ENCODE assay signal across 1 cellular context in the genomic region with DNA sequence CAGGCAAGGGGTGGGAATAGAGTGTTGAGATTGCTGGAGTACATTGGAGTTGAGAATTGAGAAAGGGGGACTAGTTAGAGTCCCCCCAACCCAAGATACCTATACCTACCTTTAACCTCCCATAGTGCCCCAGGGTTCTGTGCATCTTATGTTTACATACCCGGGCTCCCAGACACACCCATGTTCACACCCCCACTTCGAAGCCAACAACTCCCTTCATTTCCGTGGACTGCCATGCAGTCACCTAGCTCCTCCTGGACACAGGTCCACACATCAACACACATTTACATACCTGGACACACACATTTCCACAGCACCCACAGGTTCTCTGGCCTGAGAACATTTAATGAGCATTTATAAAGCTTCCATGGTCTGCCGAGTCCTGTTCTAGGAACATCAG.
TF ChIP-seq lines count a peak whose summit lies in the region.

No MANE protein-coding gene starts in this region.

TF ChIP-seq in HepG2, 621 proteins besides CTCF, POLR2A, EP300 and RAD21:
- TF ChIP-seq, protein P1, sequence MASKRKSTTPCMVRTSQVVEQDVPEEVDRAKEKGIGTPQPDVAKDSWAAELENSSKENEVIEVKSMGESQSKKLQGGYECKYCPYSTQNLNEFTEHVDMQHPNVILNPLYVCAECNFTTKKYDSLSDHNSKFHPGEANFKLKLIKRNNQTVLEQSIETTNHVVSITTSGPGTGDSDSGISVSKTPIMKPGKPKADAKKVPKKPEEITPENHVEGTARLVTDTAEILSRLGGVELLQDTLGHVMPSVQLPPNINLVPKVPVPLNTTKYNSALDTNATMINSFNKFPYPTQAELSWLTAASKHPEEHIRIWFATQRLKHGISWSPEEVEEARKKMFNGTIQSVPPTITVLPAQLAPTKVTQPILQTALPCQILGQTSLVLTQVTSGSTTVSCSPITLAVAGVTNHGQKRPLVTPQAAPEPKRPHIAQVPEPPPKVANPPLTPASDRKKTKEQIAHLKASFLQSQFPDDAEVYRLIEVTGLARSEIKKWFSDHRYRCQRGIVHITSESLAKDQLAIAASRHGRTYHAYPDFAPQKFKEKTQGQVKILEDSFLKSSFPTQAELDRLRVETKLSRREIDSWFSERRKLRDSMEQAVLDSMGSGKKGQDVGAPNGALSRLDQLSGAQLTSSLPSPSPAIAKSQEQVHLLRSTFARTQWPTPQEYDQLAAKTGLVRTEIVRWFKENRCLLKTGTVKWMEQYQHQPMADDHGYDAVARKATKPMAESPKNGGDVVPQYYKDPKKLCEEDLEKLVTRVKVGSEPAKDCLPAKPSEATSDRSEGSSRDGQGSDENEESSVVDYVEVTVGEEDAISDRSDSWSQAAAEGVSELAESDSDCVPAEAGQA (IDR thresholded peaks at IDR 0.05; ENCODE audit: low read depth) = no peak
- TF ChIP-seq, protein P1 (CRISPR knock-in tag; IDR thresholded peaks at IDR 0.05; ENCODE audit: borderline replicate concordance) = no peak
- TF ChIP-seq HDAC1 (CRISPR knock-in tag; IDR thresholded peaks at IDR 0.05) (no peak), NCOA5 (CRISPR knock-in tag; IDR thresholded peaks at IDR 0.05) (no peak)
